In the genomic region with DNA sequence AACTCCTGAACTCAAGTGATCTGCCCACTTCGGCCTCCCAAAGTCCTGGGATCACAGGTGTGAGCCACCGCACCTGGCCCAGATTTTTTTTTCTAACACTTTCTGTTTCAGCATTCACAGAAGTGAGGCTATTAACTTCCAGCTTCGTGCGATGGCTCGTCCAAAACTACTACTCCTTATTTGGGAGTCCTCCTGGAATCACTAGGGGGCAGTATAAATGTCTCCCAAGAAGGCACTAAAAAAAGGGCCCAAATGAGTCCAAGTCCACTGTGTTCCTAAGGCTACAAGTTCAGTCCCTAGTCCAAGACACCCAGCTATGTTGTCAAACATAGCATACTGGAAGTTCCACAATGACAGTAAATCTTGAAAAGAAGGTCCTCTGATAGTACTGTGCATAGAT, we compare ENCODE assay signal across 13 cellular contexts.
DNase-seq lines count a peak whose midpoint lies in the region; ATAC-seq, FAIRE-seq and TF ChIP-seq lines count a peak whose summit lies in the region.
"Had no signal": no experiment of that assay in that cellular context is flagged by ENCODE, and none has a peak within 500 bp of the region (broad histone marks: within the 10 kb centered on the region; RNA-seq: fewer than 3 reads in every experiment).

No MANE protein-coding gene starts in this region.

- in situ Hi-C loops in K562 (cut with MboI) = no loop called here

- H3K79me2 ChIP-seq in DOHH2 (ENCODE audit: control insufficient read depth, low read length) = no peaks in the 10 kb centered on the region
- no peaks in the 10 kb centered on the region for H3K79me2 ChIP-seq in K562 (ENCODE audit: control insufficient read depth, insufficient read depth, low read length)

- no peaks in the 10 kb centered on the region for H3K4me1 ChIP-seq in DOHH2 (ENCODE audit: control insufficient read depth, low read length)
- no peaks in the 10 kb centered on the region; a peak in 2 of 5 replicates for H3K4me1 ChIP-seq in K562 (replicated peaks in 1 of 2; ENCODE audit: control insufficient read depth in 2 of 2, insufficient read depth in 2 of 2, low read length in 2 of 2)
- H3K4me1 ChIP-seq in mucosa of descending colon (ENCODE audit: low read depth) = no peaks in the 10 kb centered on the region
- H3K4me1 ChIP-seq: prostate gland had no signal

- H3K36me3 ChIP-seq in DOHH2 (ENCODE audit: control insufficient read depth, low read length) (no peaks in the 10 kb centered on the region), K562 (ENCODE audit: control insufficient read depth, insufficient read depth, low read length) (no peaks in the 10 kb centered on the region), mucosa of descending colon (ENCODE audit: low read depth) (no peaks in the 10 kb centered on the region)
- H3K36me3 ChIP-seq: prostate gland had no signal

- TF ChIP-seq EP300 in K562 (IDR thresholded peaks at IDR 0.05; ENCODE audit: low read length) = no peak

- H2AFZ ChIP-seq in K562 (ENCODE audit: low read depth, low read length) = no peak overlapping the region

- intact Hi-C loops in K562 (cut with micrococcal nuclease) (no loop called here), mucosa of descending colon (cut with DNase I, micrococcal nuclease) (no loop called here)

- FAIRE-seq in HTR-8/SVneo (lab: Jason Lieb, UNC) = peak; percentile 16
- FAIRE-seq in K562 (lab: Jason Lieb, UNC) = no peak
- FAIRE-seq: G401.6 had no signal

- H3K9ac ChIP-seq in K562 (ENCODE audit: insufficient read depth in 1 of 2, low read depth in 2 of 2, low read length in 2 of 2) = no peak overlapping the region

- no peaks in the 10 kb centered on the region for H3K9me1 ChIP-seq in K562 (ENCODE audit: control insufficient read depth, insufficient read depth, low read length)

- H3F3A ChIP-seq in DOHH2 (ENCODE audit: control insufficient read depth, insufficient read depth) = no peaks in the 10 kb centered on the region

- DNase-seq in HTR-8/SVneo (ENCODE audit: insufficient read length, low spot score) (no peak), K562 (ENCODE audit: extremely low read depth in 1 of 4, low spot score in 3 of 4) (peak; percentile 32 to 59 (median 49)), mucosa of descending colon (no peak), SHP77 (lab: John Stamatoyannopoulos, UW) (no peak)
- DNase-seq: activated CD4-positive, CD25-positive, alpha-beta regulatory T cell treated with anti-CD3 and anti-CD28 coated beads, Interleukin-2, amount 50 U/mL, for 72 hours; effector memory CD4-positive, alpha-beta T cell; NCI-H1436 had no signal

- H3K9me2 ChIP-seq in DOHH2 (replicated peaks; ENCODE audit: control insufficient read depth, low read length) = no peaks in the 10 kb centered on the region

- no peak for TF ChIP-seq POLR2A in K562 (conservative IDR thresholded peaks at IDR 0.05)

- TF ChIP-seq RAD21 in K562 (CRISPR knock-in tag; conservative IDR thresholded peaks at IDR 0.05 in 1 of 2, IDR thresholded peaks at IDR 0.05 in 1 of 2) = peak in 1 of 2 experiments; percentile 39; a peak in 2 of 4 replicates

- no peak overlapping the region for H3K27ac ChIP-seq in DOHH2 (ENCODE audit: low read depth, low read length)
- H3K27ac ChIP-seq in K562 (ENCODE audit: extremely low read depth, low read depth, low read length) = no peak overlapping the region
- H3K27ac ChIP-seq: prostate gland had no signal

- POLR2A ChIA-PET in K562 (lab: Yijun Ruan, JAX) = interaction anchor here (0.9 to 1.6 kb wide), 3 partner anchors 11 to 143 kb away, joined by 3 to 5 read pairs (median 4); no protein-coding TSS in a partner anchor

- H3K4me2 ChIP-seq in DOHH2 (ENCODE audit: low read length) (no peak overlapping the region), K562 (ENCODE audit: insufficient read depth, low read length) (no peak overlapping the region)

- 4% methylated on average over 5 of the region's 5 CpGs for WGBS in K562 (ENCODE audit: insufficient coverage, low coverage, missing lambda C conversion rate)

- H4K20me1 ChIP-seq in DOHH2 (ENCODE audit: control insufficient read depth, insufficient read depth, low read depth, low read length) (no peaks in the 10 kb centered on the region), K562 (replicated peaks; ENCODE audit: control insufficient read depth, insufficient read depth, low read length) (no peaks in the 10 kb centered on the region)

- no TSS peak for BruUV-seq in K562 (replicated peaks; lab: Mats Ljungman, UMichigan)

- TF ChIP-seq CTCF in DOHH2 (IDR thresholded peaks at IDR 0.05; ENCODE audit: low read depth, low read length, poor library complexity, severe bottlenecking) (peak; percentile 62), K562 (IDR thresholded peaks at IDR 0.05 in 2 of 3, conservative IDR thresholded peaks at IDR 0.05 in 1 of 3; ENCODE audit: insufficient read depth in 2 of 3, low read depth in 1 of 3, low read length in 3 of 3) (peak; percentile 45 to 67 (median 60); a peak in 5 of 6 replicates), mucosa of descending colon (IDR thresholded peaks at IDR 0.05) (no peak)

- no peaks in the 10 kb centered on the region for H3K9me3 ChIP-seq in DOHH2 (ENCODE audit: control insufficient read depth, insufficient read depth, low read length)
- H3K9me3 ChIP-seq in K562 (replicated peaks; ENCODE audit: control insufficient read depth, insufficient read depth, low read depth, low read length) = no peaks in the 10 kb centered on the region
- no peaks in the 10 kb centered on the region for H3K9me3 ChIP-seq in mucosa of descending colon
- H3K9me3 ChIP-seq: prostate gland had no signal

- H3K4me3 ChIP-seq in DOHH2 (ENCODE audit: low read length) = no peak overlapping the region
- no peak overlapping the region for H3K4me3 ChIP-seq in K562
- H3K4me3 ChIP-seq in mucosa of descending colon = no peak overlapping the region
- H3K4me3 ChIP-seq: prostate gland had no signal

- ATAC-seq in K562 = peak; percentile 87
- ATAC-seq in mucosa of descending colon = peak; percentile 26
- ATAC-seq in HG02678 (IDR thresholded peaks at IDR 0.05; ENCODE audit: unreplicated experiment) = no peak
- no peak for ATAC-seq in GM21576 (IDR thresholded peaks at IDR 0.05; ENCODE audit: unreplicated experiment)
- no peak for ATAC-seq in GM18498 (IDR thresholded peaks at IDR 0.05; ENCODE audit: unreplicated experiment)

- CTCF ChIA-PET in K562 (lab: Yijun Ruan, JAX; ENCODE audit: low intra/inter-chr PET ratio) = no interaction called here

- H3K27me3 ChIP-seq in DOHH2 (ENCODE audit: control insufficient read depth, low read length) = no peaks in the 10 kb centered on the region
- H3K27me3 ChIP-seq in K562 (ENCODE audit: control insufficient read depth in 2 of 2, insufficient read depth in 2 of 2, low read length in 2 of 2) = no peaks in the 10 kb centered on the region; a peak in 2 of 5 replicates

TF ChIP-seq in K562, 482 proteins besides CTCF, POLR2A, EP300 and RAD21 (continues in another document):
- TF ChIP-seq BRD4 (IDR thresholded peaks at IDR 0.05) (no peak), MAFK (IDR thresholded peaks at IDR 0.05; ENCODE audit: low read length) (no peak), HDAC6 (IDR thresholded peaks at IDR 0.05; ENCODE audit: low read depth, low read length) (no peak), ZSCAN32 (CRISPR knock-in tag; IDR thresholded peaks at IDR 0.05) (no peak), SRF (CRISPR knock-in tag; IDR thresholded peaks at IDR 0.05) (peak; percentile 37 to 93; a peak in 3 of 4 replicates), SMAD2 (IDR thresholded peaks at IDR 0.05; ENCODE audit: low read depth, low read length) (no peak), CSDE1 (IDR thresholded peaks at IDR 0.05) (no peak), ADNP (tag; IDR thresholded peaks at IDR 0.05) (no peak), ZNF134 (CRISPR knock-in tag; conservative IDR thresholded peaks at IDR 0.05) (no peak), EP400 (IDR thresholded peaks at IDR 0.05) (no peak), TAF15 (IDR thresholded peaks at IDR 0.05; ENCODE audit: low read depth, low read length) (no peak), KLF16 (IDR thresholded peaks at IDR 0.05) (peak; percentile 37; the same call in 1 of the 2 replicates)
- TF ChIP-seq, protein P1, sequence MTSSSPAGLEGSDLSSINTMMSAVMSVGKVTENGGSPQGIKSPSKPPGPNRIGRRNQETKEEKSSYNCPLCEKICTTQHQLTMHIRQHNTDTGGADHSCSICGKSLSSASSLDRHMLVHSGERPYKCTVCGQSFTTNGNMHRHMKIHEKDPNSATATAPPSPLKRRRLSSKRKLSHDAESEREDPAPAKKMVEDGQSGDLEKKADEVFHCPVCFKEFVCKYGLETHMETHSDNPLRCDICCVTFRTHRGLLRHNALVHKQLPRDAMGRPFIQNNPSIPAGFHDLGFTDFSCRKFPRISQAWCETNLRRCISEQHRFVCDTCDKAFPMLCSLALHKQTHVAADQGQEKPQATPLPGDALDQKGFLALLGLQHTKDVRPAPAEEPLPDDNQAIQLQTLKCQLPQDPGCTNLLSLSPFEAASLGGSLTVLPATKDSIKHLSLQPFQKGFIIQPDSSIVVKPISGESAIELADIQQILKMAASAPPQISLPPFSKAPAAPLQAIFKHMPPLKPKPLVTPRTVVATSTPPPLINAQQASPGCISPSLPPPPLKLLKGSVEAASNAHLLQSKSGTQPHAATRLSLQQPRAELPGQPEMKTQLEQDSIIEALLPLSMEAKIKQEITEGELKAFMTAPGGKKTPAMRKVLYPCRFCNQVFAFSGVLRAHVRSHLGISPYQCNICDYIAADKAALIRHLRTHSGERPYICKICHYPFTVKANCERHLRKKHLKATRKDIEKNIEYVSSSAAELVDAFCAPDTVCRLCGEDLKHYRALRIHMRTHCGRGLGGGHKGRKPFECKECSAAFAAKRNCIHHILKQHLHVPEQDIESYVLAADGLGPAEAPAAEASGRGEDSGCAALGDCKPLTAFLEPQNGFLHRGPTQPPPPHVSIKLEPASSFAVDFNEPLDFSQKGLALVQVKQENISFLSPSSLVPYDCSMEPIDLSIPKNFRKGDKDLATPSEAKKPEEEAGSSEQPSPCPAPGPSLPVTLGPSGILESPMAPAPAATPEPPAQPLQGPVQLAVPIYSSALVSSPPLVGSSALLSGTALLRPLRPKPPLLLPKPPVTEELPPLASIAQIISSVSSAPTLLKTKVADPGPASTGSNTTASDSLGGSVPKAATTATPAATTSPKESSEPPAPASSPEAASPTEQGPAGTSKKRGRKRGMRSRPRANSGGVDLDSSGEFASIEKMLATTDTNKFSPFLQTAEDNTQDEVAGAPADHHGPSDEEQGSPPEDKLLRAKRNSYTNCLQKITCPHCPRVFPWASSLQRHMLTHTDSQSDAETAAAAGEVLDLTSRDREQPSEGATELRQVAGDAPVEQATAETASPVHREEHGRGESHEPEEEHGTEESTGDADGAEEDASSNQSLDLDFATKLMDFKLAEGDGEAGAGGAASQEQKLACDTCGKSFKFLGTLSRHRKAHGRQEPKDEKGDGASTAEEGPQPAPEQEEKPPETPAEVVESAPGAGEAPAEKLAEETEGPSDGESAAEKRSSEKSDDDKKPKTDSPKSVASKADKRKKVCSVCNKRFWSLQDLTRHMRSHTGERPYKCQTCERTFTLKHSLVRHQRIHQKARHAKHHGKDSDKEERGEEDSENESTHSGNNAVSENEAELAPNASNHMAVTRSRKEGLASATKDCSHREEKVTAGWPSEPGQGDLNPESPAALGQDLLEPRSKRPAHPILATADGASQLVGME (CRISPR knock-in tag; IDR thresholded peaks at IDR 0.05) = no peak

Comparison
In these comparisons a context has a peak if more than half of its experiments do, and no peak if none do; other contexts are left out.
1. DNase-seq: peak in K562 (4 of 4); none in HTR-8/SVneo (single experiment), mucosa of descending colon (0 of 3) and SHP77 (0 of 2).
2. ATAC-seq: peak in K562 (single experiment) and mucosa of descending colon (single experiment); none in HG02678 (single experiment), GM21576 (single experiment) and GM18498 (single experiment).